ENCODE assay signal across 19 cellular contexts in genomic region chr11:121547574-121547973, GRCh38.
"Had no signal": no experiment of that assay in that cellular context is flagged by ENCODE, and none has a peak within 500 bp of the region (broad histone marks: within the 10 kb centered on the region; RNA-seq: fewer than 3 reads in every experiment).

No MANE protein-coding gene starts in this region.

- H3K27me3 ChIP-seq: esophagus muscularis mucosa, tibial nerve, vagina had no signal

- DNase-seq: activated CD4-positive, alpha-beta memory T cell treated with anti-CD3 and anti-CD28 coated beads, Interleukin-2, amount 10 ng/mL, durations not matched to agents 7 days and 5 days; activated CD4-positive, CD25-positive, alpha-beta regulatory T cell treated with anti-CD3 and anti-CD28 coated beads, Interleukin-2, amount 50 U/mL, for 72 hours; activated CD8-positive, alpha-beta memory T cell treated with anti-CD3 and anti-CD28 coated beads, Interleukin-2, amount 50 U/mL, for 48 hours; activated naive CD4-positive, alpha-beta T cell treated with Interleukin-2 at 50 U/mL for 16 hours; amniotic stem cell; mammary epithelial cell; naive B cell; right cardiac atrium; stimulated activated CD4-positive, alpha-beta T cell treated with anti-CD3 and anti-CD28 coated beads, Interleukin-4, amount 100 ng/mL, for 4 hours; stimulated activated CD8-positive, alpha-beta memory T cell treated with anti-CD3 and anti-CD28 coated beads, Interleukin-4, amount 100 ng/mL, for 48 hours; stimulated activated naive CD4-positive, alpha-beta T cell treated with Interleukin-2 at 50 U/mL for 16 hours; substantia nigra; T-helper 1 cell had no signal

- H3K4me3 ChIP-seq: esophagus muscularis mucosa, smooth muscle cell, tibial nerve, vagina had no signal

- H3K4me1 ChIP-seq: esophagus muscularis mucosa, tibial nerve, vagina had no signal

- ATAC-seq: left lobe of liver, right cardiac atrium had no signal

- H3K27ac Mint-ChIP-seq: activated CD4-positive, alpha-beta memory T cell treated with anti-CD3 and anti-CD28 coated beads, Interleukin-2, amount 10 ng/mL, durations not matched to agents 7 days and 5 days; activated T-helper 1 cell treated with anti-CD3 and anti-CD28 coated beads, Interleukin-12 subunit alpha, Interleukin-12 subunit beta, Interleukin-2, Interleukin-4 antibody, amounts not matched to agents 30 ng/mL and 10 ng/mL and 1 ng/mL, durations not matched to agents 14 hours and 24 hours and 36 hours; naive B cell had no signal

- H3K36me3 ChIP-seq: tibial nerve had no signal

- H3K9me3 ChIP-seq: esophagus muscularis mucosa, tibial nerve, vagina had no signal

- H3K4me3 Mint-ChIP-seq: activated CD4-positive, alpha-beta memory T cell treated with anti-CD3 and anti-CD28 coated beads, Interleukin-2, amount 10 ng/mL, durations not matched to agents 7 days and 5 days; activated T-helper 1 cell treated with anti-CD3 and anti-CD28 coated beads, Interleukin-12 subunit alpha, Interleukin-12 subunit beta, Interleukin-2, Interleukin-4 antibody, amounts not matched to agents 30 ng/mL and 10 ng/mL and 1 ng/mL, durations not matched to agents 14 hours and 24 hours and 36 hours; naive B cell had no signal

- H3K27me3 Mint-ChIP-seq: activated CD4-positive, alpha-beta memory T cell treated with anti-CD3 and anti-CD28 coated beads, Interleukin-2, amount 10 ng/mL, durations not matched to agents 7 days and 5 days; naive B cell had no signal

- H3K9me3 Mint-ChIP-seq: activated CD4-positive, alpha-beta memory T cell treated with anti-CD3 and anti-CD28 coated beads, Interleukin-2, amount 10 ng/mL, durations not matched to agents 7 days and 5 days; activated T-helper 1 cell treated with anti-CD3 and anti-CD28 coated beads, Interleukin-12 subunit alpha, Interleukin-12 subunit beta, Interleukin-2, Interleukin-4 antibody, amounts not matched to agents 30 ng/mL and 10 ng/mL and 1 ng/mL, durations not matched to agents 14 hours and 24 hours and 36 hours; naive B cell had no signal

- H3K27ac ChIP-seq: esophagus muscularis mucosa, tibial nerve, vagina had no signal
